ENCODE assay signal across 32 cellular contexts in the genomic region with DNA sequence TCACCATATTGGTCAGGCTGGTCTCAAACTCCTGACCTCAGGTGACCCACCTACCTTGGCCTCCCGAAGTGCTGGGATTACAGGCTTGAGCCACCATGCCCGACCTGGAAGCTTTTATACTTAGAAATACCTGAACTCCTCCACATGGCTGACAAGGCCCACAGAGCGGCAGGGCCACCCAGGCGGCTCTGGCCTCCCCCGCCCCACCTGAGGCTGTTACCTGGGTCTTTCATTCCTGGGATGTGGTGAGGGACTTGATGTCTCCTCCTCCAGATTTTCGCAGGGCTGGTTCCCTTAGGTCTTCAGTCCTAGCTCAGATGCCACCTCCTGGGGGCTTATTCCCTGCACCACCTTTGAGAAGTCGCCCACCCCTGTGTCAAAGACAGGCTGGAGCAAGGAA.
"Had no signal": no experiment of that assay in that cellular context is flagged by ENCODE, and none has a peak within 500 bp of the region (broad histone marks: within the 10 kb centered on the region; RNA-seq: fewer than 3 reads in every experiment).

No MANE protein-coding gene starts in this region.

- H3K27ac ChIP-seq: ascending aorta, Peyer's patch had no signal

- H3K27me3 ChIP-seq: ascending aorta, Peyer's patch had no signal

- ATAC-seq: activated CD8-positive, alpha-beta T cell treated with anti-CD3 and anti-CD28 coated beads for 36 hours; activated T-cell treated with anti-CD3 and anti-CD28 coated beads, Interleukin-2, amount 50 U/mL, for 72 hours; activated T-helper 17 cell treated with anti-CD3 and anti-CD28 coated beads, Interleukin-2, amount 50 U/mL, for 72 hours; PC-3 had no signal

- H3K9me3 ChIP-seq: ascending aorta, Peyer's patch had no signal

- DNase-seq: activated CD4-positive, alpha-beta T cell treated with anti-CD3 and anti-CD28 coated beads, Interleukin-2, amount 10 ng/mL, durations not matched to agents 24 days and 14 days; activated CD4-positive, alpha-beta T cell treated with anti-CD3 and anti-CD28 coated beads, Interleukin-2, amount 50 U/mL, for 4 hours; activated CD8-positive, alpha-beta T cell treated with anti-CD3 and anti-CD28 coated beads for 36 hours; activated effector memory CD4-positive, alpha-beta T cell treated with anti-CD3 and anti-CD28 coated beads, Interleukin-2, amount 50 U/mL, for 16 hours; activated naive CD4-positive, alpha-beta T cell; activated naive CD4-positive, alpha-beta T cell treated with anti-CD3 and anti-CD28 coated beads, Interleukin-2, amount 50 U/mL, for 16 hours; activated naive CD8-positive, alpha-beta T cell treated with anti-CD3 and anti-CD28 coated beads for 36 hours; activated T-cell treated with anti-CD3 and anti-CD28 coated beads, Interleukin-2, amount 50 U/mL, for 1 hour; activated T-cell treated with anti-CD3 and anti-CD28 coated beads, Interleukin-2, amount 50 U/mL, for 72 hours; amniotic stem cell; Kasumi-1; KG1; MG63; NCI-H1048; NCI-H1105 treated with DMSO at 0.1 percent for 48 hours; NCI-H1436; NCI-H1694; NCI-H1930; NCI-H2081 treated with DMSO at 0.1 percent for 48 hours; NCI-H345; NCI-H524 treated with DMSO at 0.1 percent for 48 hours; NCI-H748 treated with DMSO at 0.1 percent for 48 hours; NK-92 treated with Interleukin-12 subunit alpha and Interleukin-12 subunit beta, amount 100 ng/mL, for 24 hours; PC-3; Peyer's patch; RPMI8226; SW 1271; T-helper 1 cell; T-helper 2 cell; T-helper 9 cell had no signal

- H3K4me3 ChIP-seq: ascending aorta, MG63, Peyer's patch had no signal

- H3K36me3 ChIP-seq: ascending aorta, MG63, Peyer's patch had no signal

- H3K4me1 ChIP-seq: ascending aorta, Peyer's patch had no signal
